In the genomic region with DNA sequence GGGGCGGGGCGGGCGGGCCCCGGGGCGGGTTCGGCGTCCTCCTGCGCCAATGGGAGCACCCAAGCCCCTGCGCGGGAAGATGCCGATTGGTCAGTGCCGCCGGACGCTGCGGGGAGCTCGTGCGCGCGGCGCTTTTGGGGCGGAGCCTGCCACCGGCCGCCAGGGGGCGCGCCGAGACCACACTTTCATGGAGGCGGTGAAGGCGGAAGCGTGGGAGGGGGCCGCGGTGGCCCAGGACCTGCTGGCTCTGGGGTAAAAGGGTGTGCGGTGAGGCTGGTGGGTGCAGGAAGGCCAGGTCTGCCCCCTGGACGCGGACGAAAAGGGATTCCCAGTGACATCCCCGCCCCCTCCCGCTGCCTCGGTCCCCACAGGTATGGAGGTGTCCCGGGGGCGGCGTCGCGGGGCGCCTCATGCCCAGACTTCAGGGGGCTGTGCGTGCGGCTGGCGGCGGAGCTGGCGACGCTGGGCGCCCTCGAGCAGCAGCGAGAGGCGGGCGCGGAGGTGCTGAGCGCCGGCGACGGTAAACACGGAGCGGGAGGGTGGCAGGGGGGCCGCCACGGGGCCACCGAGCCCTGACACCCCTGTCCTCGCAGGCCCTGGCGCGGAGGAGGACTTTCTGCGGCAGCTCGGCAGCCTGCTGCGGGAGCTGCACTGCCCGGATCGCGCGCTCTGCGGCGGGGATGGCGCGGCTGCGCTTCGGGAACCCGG, we compare ENCODE assay signal across 8 cellular contexts. TPM values are rescaled to one million over a fixed set of nuclear protein-coding genes. Genes with fewer than 3 reads are reported as not detected.
A peak's percentile ranks its signal among the peaks of the same experiment; 100 is the strongest.
DNase-seq lines count a peak whose midpoint lies in the region; ATAC-seq, FAIRE-seq and TF ChIP-seq lines count a peak whose summit lies in the region.

A gene (plus strand): TSS at position 127 of the 708 bp plus-strand sequence. CDS start 61 bp downstream, at position 188.

- H3K4me1 ChIP-seq in adrenal gland (replicated peaks in 1 of 2) (peaks cover 0 to 7% of the 10 kb centered on the region in 2 donors), prostate gland (replicated peaks) (no peaks in the 10 kb centered on the region), urinary bladder (ENCODE audit: insufficient read depth) (no peaks in the 10 kb centered on the region)

- peak; percentile 88 for FAIRE-seq in GM12892 (lab: Jason Lieb, UNC)

- ATAC-seq in HG02852 (IDR thresholded peaks at IDR 0.05; ENCODE audit: unreplicated experiment) (peak; percentile 86), T-cell (replicated peaks in 1 of 4) (peak; percentile 95 to 97 (median 96)), left cardiac atrium (peak; percentile 99 to 100)

- CTCF ChIA-PET in T-cell (lab: Charles Lee): interaction anchor here (0.6 to 2.3 kb wide), 36 partner anchors 9 to 939 kb away, joined by 3 to 54 read pairs (median 4); a partner anchor contains a TSS

- peak; percentile 100 for DNase-seq in GM12892 (ENCODE audit: insufficient read length)
- DNase-seq in NCI-H1436 treated with DMSO at 0.1 percent for 48 hours (lab: John Stamatoyannopoulos, UW): peak; percentile 71
- DNase-seq in T-cell: peak; percentile 91 to 99 (median 97)
- peak; percentile 95 to 98 (median 97) for DNase-seq in adrenal gland
- peak; percentile 96 for DNase-seq in left cardiac atrium
- DNase-seq in prostate gland (ENCODE audit: low spot score): peak; percentile 96

- TF ChIP-seq POLR2A in GM12892 (IDR thresholded peaks at IDR 0.05; ENCODE audit: low read depth, low read length) (peak; percentile 43; the same call in 1 of the 2 replicates), adrenal gland (IDR thresholded peaks at IDR 0.05) (peak in 1 of 2 donors; percentile 28), prostate gland (IDR thresholded peaks at IDR 0.05) (peak; percentile 46)

- H3K4me1 Mint-ChIP-seq in T-cell: peaks cover 18 to 23% (median 19%) of the 10 kb centered on the region in 3 donors

- H3K27ac ChIP-seq in adrenal gland (peak within 1 kb of the TSS in 3 of 5 donors; percentile 37 to 75 (median 72)), prostate gland (peak within 1 kb of the TSS; percentile 83 to 85), urinary bladder (ENCODE audit: low read depth) (peak within 1 kb of the TSS; percentile 44)

- intact Hi-C loops in adrenal gland (cut with DNase I) (loop anchor here (5.0 to 10.0 kb wide), 2 partner anchors 232 to 234 kb away; no protein-coding TSS in a partner anchor), left cardiac atrium (cut with DNase I) (loop anchor here (10.0 kb wide), 1 partner anchor 212 kb away; a partner anchor contains a TSS), prostate gland (cut with DNase I) (loop anchor here (5.0 to 10.0 kb wide), 4 partner anchors 214 to 532 kb away; a partner anchor contains a TSS)

- H3K36me3 ChIP-seq in adrenal gland (replicated peaks in 1 of 2): peaks cover 0 to 17% of the 10 kb centered on the region in 2 donors
- H3K36me3 ChIP-seq in prostate gland: no peaks in the 10 kb centered on the region
- peaks cover 3% of the 10 kb centered on the region for H3K36me3 ChIP-seq in urinary bladder (ENCODE audit: insufficient read depth)

- H3K27me3 Mint-ChIP-seq in T-cell: peaks cover 0 to 2% of the 10 kb centered on the region in 2 donors

- H3K9me3 ChIP-seq in adrenal gland (replicated peaks in 1 of 3) (no peaks in the 10 kb centered on the region), prostate gland (no peaks in the 10 kb centered on the region)

- peak within 1 kb of the TSS; percentile 41 to 84 (median 60) for H3K4me3 ChIP-seq in adrenal gland
- peak within 1 kb of the TSS; percentile 83 to 86 for H3K4me3 ChIP-seq in prostate gland
- H3K4me3 ChIP-seq in urinary bladder (ENCODE audit: low read depth, low read length): peak within 1 kb of the TSS; percentile 86

- peak within 1 kb of the TSS; percentile 79 to 91 (median 89) for H3K4me3 Mint-ChIP-seq in T-cell

- POLR2A ChIA-PET in T-cell (lab: Charles Lee): interaction anchor here (0.6 to 1.5 kb wide), 4 partner anchors 15 to 1033 kb away, joined by 3 to 12 read pairs (median 4); a partner anchor contains a TSS

- H3K27me3 ChIP-seq in adrenal gland (peaks cover 11% of the 10 kb centered on the region), prostate gland (replicated peaks; ENCODE audit: insufficient read depth) (peaks cover 8% of the 10 kb centered on the region)

- 0% methylated on average over 14 to 82 of the region's 82 CpGs; no CpG with 5 or more reads in 1 of the 4 donors for WGBS in adrenal gland, 4 donors
- under 1% methylated on average over 69 of the region's 82 CpGs for WGBS in prostate gland
- WGBS in urinary bladder: under 1% methylated on average over 82 of the region's 82 CpGs

- peaks cover 9% of the 10 kb centered on the region for H3K36me3 Mint-ChIP-seq in T-cell

- H3K27ac Mint-ChIP-seq in T-cell: peak within 1 kb of the TSS; percentile 90 to 92

- no peaks in the 10 kb centered on the region for H3K9me3 Mint-ChIP-seq in T-cell

- TF ChIP-seq CTCF in adrenal gland (IDR thresholded peaks at IDR 0.05) (peak; percentile 88 to 99 (median 96)), prostate gland (IDR thresholded peaks at IDR 0.05) (peak; percentile 94 to 100 (median 100))

RNA-seq across cellular contexts. Expression of the gene that starts here (rescaled TPM):
- polyA plus RNA-seq in GM12892 (2012; ENCODE audit: missing spikeins): 13.8 TPM
- 10 to 100 TPM; 31.9 to 62.1 (median 57.4) TPM for total RNA-seq in T-cell
- 10 to 100 TPM; 13.4 to 33.5 (median 17.0) TPM for total RNA-seq in adrenal gland
- 10 to 100 TPM in 2 of 3 donors, 1 to 10 TPM in 1; 5.3 to 25.7 (median 20.8) TPM for polyA plus RNA-seq in adrenal gland
- total RNA-seq in left cardiac atrium: 10 to 100 TPM; 12.6 to 13.7 TPM
- total RNA-seq in prostate gland: 10 to 100 TPM; 19.9 to 59.5 TPM
- total RNA-seq in urinary bladder: 5.1 TPM
- 27.9 TPM for polyA plus RNA-seq in urinary bladder

Comparison
In these comparisons a context has a peak if more than half of its experiments do, and no peak if none do; other contexts are left out.
1. Peak in every context shown above with its lines: DNase-seq, ATAC-seq, H3K4me3 ChIP-seq and H3K27ac ChIP-seq.